In genomic region chr18:9743200-9744016, GRCh38 we compare ENCODE assay signal across 1 cellular context.
A peak's percentile ranks its signal among the peaks of the same experiment; 100 is the strongest.
TF ChIP-seq lines count a peak whose summit lies in the region.

No MANE protein-coding gene starts in this region.

TF ChIP-seq in HepG2, 621 proteins besides CTCF, POLR2A, EP300 and RAD21 (continued from another document and continues in another):
- 0 out of 2 replicates have a peak, but pooled peaks have one; percentile 29 for TF ChIP-seq ZNF646 (CRISPR knock-in tag; IDR thresholded peaks at IDR 0.05)
- no peak for TF ChIP-seq ZFX (CRISPR knock-in tag; IDR thresholded peaks at IDR 0.05; ENCODE audit: low read depth)
- TF ChIP-seq ZNF335 (CRISPR knock-in tag; IDR thresholded peaks at IDR 0.05), result no peak
- no peak for TF ChIP-seq ZNF546 (CRISPR knock-in tag; conservative IDR thresholded peaks at IDR 0.05)
- TF ChIP-seq CREB3 (CRISPR knock-in tag; IDR thresholded peaks at IDR 0.05), result no peak
- TF ChIP-seq ZNF597 (CRISPR knock-in tag; IDR thresholded peaks at IDR 0.05), result no peak
- TF ChIP-seq KMT2B (CRISPR knock-in tag; IDR thresholded peaks at IDR 0.05), result no peak
- TF ChIP-seq ATF7 (IDR thresholded peaks at IDR 0.05), result no peak
- no peak for TF ChIP-seq ATF7 (CRISPR knock-in tag; IDR thresholded peaks at IDR 0.05)
- no peak for TF ChIP-seq PHF21A (CRISPR knock-in tag; IDR thresholded peaks at IDR 0.05)
- no peak for TF ChIP-seq PHF5A (CRISPR knock-in tag; IDR thresholded peaks at IDR 0.05; ENCODE audit: low read depth, unreplicated experiment)
- TF ChIP-seq ZSCAN30 (CRISPR knock-in tag; IDR thresholded peaks at IDR 0.05), result no peak
- TF ChIP-seq CENPX (CRISPR knock-in tag; IDR thresholded peaks at IDR 0.05), result no peak
- TF ChIP-seq ZBTB21 (CRISPR knock-in tag; IDR thresholded peaks at IDR 0.05), result no peak
- no peak for TF ChIP-seq SAFB2 (CRISPR knock-in tag; IDR thresholded peaks at IDR 0.05; ENCODE audit: borderline replicate concordance, low read depth)
- no peak for TF ChIP-seq SETDB1 (CRISPR knock-in tag; IDR thresholded peaks at IDR 0.05; ENCODE audit: borderline replicate concordance)
- no peak for TF ChIP-seq EHMT2 (IDR thresholded peaks at IDR 0.05; ENCODE audit: borderline replicate concordance, low read depth, low read length)
- TF ChIP-seq ZNF512 (CRISPR knock-in tag; IDR thresholded peaks at IDR 0.05), result no peak
- TF ChIP-seq CHD4 (IDR thresholded peaks at IDR 0.05; ENCODE audit: borderline replicate concordance, low read length), result no peak
- TF ChIP-seq ZBTB3 (CRISPR knock-in tag; IDR thresholded peaks at IDR 0.05; ENCODE audit: borderline replicate concordance, low read depth), result no peak
- no peak for TF ChIP-seq ZNF343 (CRISPR knock-in tag; IDR thresholded peaks at IDR 0.05)
- TF ChIP-seq FOXP1 (IDR thresholded peaks at IDR 0.05), result no peak
- peak; percentile 42; the same call in 1 of the 2 replicates for TF ChIP-seq FOXP1 (CRISPR knock-in tag; IDR thresholded peaks at IDR 0.05)
- no peak for TF ChIP-seq ZFYVE20 (CRISPR knock-in tag; IDR thresholded peaks at IDR 0.05; ENCODE audit: borderline replicate concordance, low read depth)
- no peak for TF ChIP-seq GTF3A (CRISPR knock-in tag; conservative IDR thresholded peaks at IDR 0.05)
- no peak for TF ChIP-seq ZC3H13 (CRISPR knock-in tag; IDR thresholded peaks at IDR 0.05)
- no peak for TF ChIP-seq ZSCAN31 (CRISPR knock-in tag; IDR thresholded peaks at IDR 0.05; ENCODE audit: low read depth)
- TF ChIP-seq ZNF7 (CRISPR knock-in tag; IDR thresholded peaks at IDR 0.05), result no peak
- TF ChIP-seq KDM2A (CRISPR knock-in tag; IDR thresholded peaks at IDR 0.05; ENCODE audit: borderline replicate concordance, low read depth), result peak; percentile 45; the same call in 1 of the 2 replicates
- no peak for TF ChIP-seq ZNF460 (CRISPR knock-in tag; IDR thresholded peaks at IDR 0.05; ENCODE audit: borderline replicate concordance)
- no peak for TF ChIP-seq RBFOX2 (IDR thresholded peaks at IDR 0.05; ENCODE audit: low read depth, low read length)
- no peak for TF ChIP-seq PTBP1 (IDR thresholded peaks at IDR 0.05; ENCODE audit: low read depth, low read length, poor library complexity, severe bottlenecking)
- no peak for TF ChIP-seq MIER3 (CRISPR knock-in tag; IDR thresholded peaks at IDR 0.05; ENCODE audit: borderline replicate concordance)
- no peak for TF ChIP-seq ZNF503 (CRISPR knock-in tag; IDR thresholded peaks at IDR 0.05)
- no peak; the same call in 1 of the 2 replicates for TF ChIP-seq ZNF441 (CRISPR knock-in tag; IDR thresholded peaks at IDR 0.05; ENCODE audit: borderline replicate concordance)
- TF ChIP-seq ZFP36L2 (CRISPR knock-in tag; IDR thresholded peaks at IDR 0.05), result no peak
- no peak for TF ChIP-seq PCBP1 (IDR thresholded peaks at IDR 0.05; ENCODE audit: borderline replicate concordance, low read depth, low read length)
- 0 out of 2 replicates have a peak, but pooled peaks have one; percentile 18 for TF ChIP-seq ELF3 (CRISPR knock-in tag; IDR thresholded peaks at IDR 0.05)
- TF ChIP-seq TBX3 (IDR thresholded peaks at IDR 0.05; ENCODE audit: borderline replicate concordance), result peak; percentile 33; the same call in 1 of the 2 replicates
- TF ChIP-seq PITX1 (CRISPR knock-in tag; IDR thresholded peaks at IDR 0.05), result no peak
- TF ChIP-seq NFKB2 (CRISPR knock-in tag; IDR thresholded peaks at IDR 0.05; ENCODE audit: borderline replicate concordance), result no peak
- no peak for TF ChIP-seq TGIF2 (CRISPR knock-in tag; IDR thresholded peaks at IDR 0.05)
- no peak for TF ChIP-seq NFE2L1 (CRISPR knock-in tag; IDR thresholded peaks at IDR 0.05; ENCODE audit: borderline replicate concordance)
- TF ChIP-seq GTF2F1 (IDR thresholded peaks at IDR 0.05; ENCODE audit: low read length), result no peak
- no peak for TF ChIP-seq ZNF501 (CRISPR knock-in tag; IDR thresholded peaks at IDR 0.05)
- TF ChIP-seq E2F2 (CRISPR knock-in tag; IDR thresholded peaks at IDR 0.05; ENCODE audit: borderline replicate concordance), result no peak
- no peak for TF ChIP-seq YEATS2 (CRISPR knock-in tag; IDR thresholded peaks at IDR 0.05; ENCODE audit: borderline replicate concordance)
- no peak for TF ChIP-seq ZNF562 (CRISPR knock-in tag; IDR thresholded peaks at IDR 0.05; ENCODE audit: borderline replicate concordance)
- no peak for TF ChIP-seq ZFP36L1 (CRISPR knock-in tag; IDR thresholded peaks at IDR 0.05)
- TF ChIP-seq ZMAT5 (CRISPR knock-in tag; IDR thresholded peaks at IDR 0.05; ENCODE audit: borderline replicate concordance, low read depth), result no peak
- no peak for TF ChIP-seq ZNF17 (CRISPR knock-in tag; IDR thresholded peaks at IDR 0.05)
- no peak for TF ChIP-seq ZNF280D (CRISPR knock-in tag; IDR thresholded peaks at IDR 0.05)
- TF ChIP-seq KLF9 (CRISPR knock-in tag; IDR thresholded peaks at IDR 0.05; ENCODE audit: low read depth), result no peak
- TF ChIP-seq TBP (CRISPR knock-in tag; IDR thresholded peaks at IDR 0.05), result no peak
- peak; percentile 31 for TF ChIP-seq XRCC5 (optimal IDR thresholded peaks at IDR 0.05; ENCODE audit: low read length)
- no peak for TF ChIP-seq SYNCRIP (IDR thresholded peaks at IDR 0.05; ENCODE audit: insufficient read depth, low read depth, low read length)
- TF ChIP-seq LBX2 (CRISPR knock-in tag; IDR thresholded peaks at IDR 0.05; ENCODE audit: borderline replicate concordance), result no peak
- 0 out of 2 replicates have a peak, but pooled peaks have one; percentile 23 for TF ChIP-seq FOXK1 (CRISPR knock-in tag; IDR thresholded peaks at IDR 0.05; ENCODE audit: borderline replicate concordance, low read depth)
